ENCODE assay signal across 3 cellular contexts in genomic region chr5:143560378-143560777, GRCh38.
TF ChIP-seq lines count a peak whose summit lies in the region.

No MANE protein-coding gene starts in this region.

TF ChIP-seq in A549, 52 proteins besides CTCF, POLR2A, EP300 and RAD21 (continued from another document):
- TF ChIP-seq POLR2AphosphoS2 (conservative IDR thresholded peaks at IDR 0.05; ENCODE audit: low read length), result no peak
- TF ChIP-seq E2F6 (IDR thresholded peaks at IDR 0.05; ENCODE audit: borderline replicate concordance, low read depth), result no peak
- no peak for TF ChIP-seq RCOR1 (IDR thresholded peaks at IDR 0.05; ENCODE audit: low read depth, low read length)
- no peak for TF ChIP-seq TP53 (CRISPR knock-in tag; IDR thresholded peaks at IDR 0.05)
- no peak for TF ChIP-seq RNF2 (IDR thresholded peaks at IDR 0.05; ENCODE audit: borderline replicate concordance, low read depth)
- TF ChIP-seq BCL3 (IDR thresholded peaks at IDR 0.05), result no peak
- TF ChIP-seq EHF (CRISPR knock-in tag; IDR thresholded peaks at IDR 0.05), result no peak
- TF ChIP-seq CBX8 (IDR thresholded peaks at IDR 0.05), result no peak
- no peak for TF ChIP-seq ELK1 (IDR thresholded peaks at IDR 0.05; ENCODE audit: low read depth, low read length)

TF ChIP-seq in IMR-90, 13 proteins besides CTCF, POLR2A, EP300 and RAD21 (continued from another document):
- TF ChIP-seq ELK1 (IDR thresholded peaks at IDR 0.05; ENCODE audit: borderline replicate concordance, low read depth, low read length), result no peak
- no peak for TF ChIP-seq USF2 (IDR thresholded peaks at IDR 0.05; ENCODE audit: low read depth, low read length)

TF ChIP-seq in neural cell, 6 proteins besides CTCF, POLR2A, EP300 and RAD21 (continued from another document):
- TF ChIP-seq REST (IDR thresholded peaks at IDR 0.05; ENCODE audit: borderline replicate concordance) (no peak), MXI1 (conservative IDR thresholded peaks at IDR 0.05; ENCODE audit: poor library complexity, severe bottlenecking) (no peak), SMC3 (conservative IDR thresholded peaks at IDR 0.05; ENCODE audit: poor library complexity) (no peak)
TF ChIP-seq in neural cell: peak in this region for 0.
